In genomic region chr11:27453701-27454100, GRCh38 we compare ENCODE assay signal across 22 cellular contexts.
"Had no signal": no experiment of that assay in that cellular context is flagged by ENCODE, and none has a peak within 500 bp of the region (broad histone marks: within the 10 kb centered on the region; RNA-seq: fewer than 3 reads in every experiment).

No MANE protein-coding gene starts in this region.

- H3K9me3 Mint-ChIP-seq: naive thymus-derived CD8-positive, alpha-beta T cell; stimulated activated effector memory CD8-positive, alpha-beta T cell treated with anti-CD3 and anti-CD28 coated beads, Interleukin-12 subunit alpha, Interleukin-12 subunit beta, amount 100 ng/mL, for 72 hours; type B pancreatic cell had no signal

- DNase-seq: dorsolateral prefrontal cortex; effector CD4-positive, alpha-beta T cell; gastrocnemius medialis; head of caudate nucleus; kidney; mesendoderm; midbrain; naive thymus-derived CD8-positive, alpha-beta T cell; nephron progenitor cell; occipital lobe; ovary; posterior cingulate gyrus; psoas muscle; right cardiac atrium; sigmoid colon; stimulated activated CD4-positive, alpha-beta T cell treated with anti-CD3 and anti-CD28 coated beads, Interleukin-2, amount 100 ng/mL, for 24 hours; stimulated activated CD4-positive, alpha-beta T cell treated with anti-CD3 and anti-CD28 coated beads, Interleukin-4, amount 100 ng/mL, for 24 hours; stimulated activated naive CD4-positive, alpha-beta T cell treated with Interleukin-2 at 50 U/mL for 16 hours; stomach; thyroid gland had no signal

- H3K27me3 Mint-ChIP-seq: type B pancreatic cell had no signal

- H3K4me3 Mint-ChIP-seq: naive thymus-derived CD8-positive, alpha-beta T cell; nephron progenitor cell; stimulated activated effector memory CD8-positive, alpha-beta T cell treated with anti-CD3 and anti-CD28 coated beads, Interleukin-12 subunit alpha, Interleukin-12 subunit beta, amount 100 ng/mL, for 72 hours; type B pancreatic cell had no signal

- H3K27me3 ChIP-seq: dorsolateral prefrontal cortex, gastrocnemius medialis, ovary, sigmoid colon, stomach, thyroid gland had no signal

- H3K36me3 Mint-ChIP-seq: stimulated activated effector memory CD8-positive, alpha-beta T cell treated with anti-CD3 and anti-CD28 coated beads, Interleukin-12 subunit alpha, Interleukin-12 subunit beta, amount 100 ng/mL, for 72 hours had no signal

- H3K4me3 ChIP-seq: dorsolateral prefrontal cortex, gastrocnemius medialis, ovary, psoas muscle, sigmoid colon, stomach, thyroid gland had no signal

- H3K4me1 Mint-ChIP-seq: naive thymus-derived CD8-positive, alpha-beta T cell; stimulated activated effector memory CD8-positive, alpha-beta T cell treated with anti-CD3 and anti-CD28 coated beads, Interleukin-12 subunit alpha, Interleukin-12 subunit beta, amount 100 ng/mL, for 72 hours had no signal

- H3K9me3 ChIP-seq: gastrocnemius medialis, ovary, psoas muscle, sigmoid colon, stomach, thyroid gland had no signal

- H3K27ac Mint-ChIP-seq: naive thymus-derived CD8-positive, alpha-beta T cell; nephron progenitor cell; stimulated activated effector memory CD8-positive, alpha-beta T cell treated with anti-CD3 and anti-CD28 coated beads, Interleukin-12 subunit alpha, Interleukin-12 subunit beta, amount 100 ng/mL, for 72 hours; type B pancreatic cell had no signal

- H3K36me3 ChIP-seq: gastrocnemius medialis, ovary, sigmoid colon, stomach, thyroid gland had no signal

- H3K27ac ChIP-seq: dorsolateral prefrontal cortex, gastrocnemius medialis, ovary, psoas muscle, sigmoid colon, stomach, thyroid gland had no signal
